Comparison of ENCODE assay signal across 9 cellular contexts in genomic region chr12:85575115-85576096, GRCh38.
DNase-seq lines count a peak whose midpoint lies in the region; ATAC-seq, FAIRE-seq and TF ChIP-seq lines count a peak whose summit lies in the region.
"Had no signal": no experiment of that assay in that cellular context is flagged by ENCODE, and none has a peak within 500 bp of the region (broad histone marks: within the 10 kb centered on the region; RNA-seq: fewer than 3 reads in every experiment).

No MANE protein-coding gene starts in this region.

- no peaks in the 10 kb centered on the region for H3K27me3 ChIP-seq in brain microvascular endothelial cell (replicated peaks)
- H3K27me3 ChIP-seq in testis = no peaks in the 10 kb centered on the region

- ATAC-seq in GM21515 (IDR thresholded peaks at IDR 0.05; ENCODE audit: unreplicated experiment) (peak; percentile 98), HG03565 (IDR thresholded peaks at IDR 0.05; ENCODE audit: unreplicated experiment) (peak; percentile 99)

- no peak overlapping the region for H3K4me3 ChIP-seq in brain microvascular endothelial cell (ENCODE audit: low read depth, low read length)
- H3K4me3 ChIP-seq in testis = no peak overlapping the region

- peak; percentile 62 for FAIRE-seq in islet of Langerhans (lab: Jason Lieb, UNC)

- in situ Hi-C loops in brain microvascular endothelial cell (cut with HindIII; ENCODE audit: low pct_ligation_motif_present, low sequenced_read_pairs) = no loop called here

- 58 to 59% methylated on average over 7 of the region's 7 CpGs for WGBS in testis, 2 donors

- peak; percentile 83 for TF ChIP-seq CTCF in brain microvascular endothelial cell (IDR thresholded peaks at IDR 0.05; ENCODE audit: low read depth, low read length, missing control alignments)
- peak in 2 of 3 experiments; percentile 40 to 45 for TF ChIP-seq CTCF in testis (IDR thresholded peaks at IDR 0.05)

- DNase-seq in NOMO-1 treated with DMSO at 0.1 percent for 48 hours (lab: John Stamatoyannopoulos, UW; ENCODE audit: unreplicated experiment) = peak; percentile 15
- DNase-seq in NOMO-1 treated with dmso at 0.1 percent for 144 hours (lab: John Stamatoyannopoulos, UW; ENCODE audit: unreplicated experiment) = no peak
- peak; percentile 89 for DNase-seq in NCI-H69 (lab: John Stamatoyannopoulos, UW)
- peak; percentile 77 for DNase-seq in brain microvascular endothelial cell
- DNase-seq in testis = peak; percentile 72

- H3K36me3 ChIP-seq in brain microvascular endothelial cell (replicated peaks) (no peaks in the 10 kb centered on the region), testis (ENCODE audit: low read depth, missing control alignments) (no peaks in the 10 kb centered on the region)

- no peaks in the 10 kb centered on the region for H3K9me3 ChIP-seq in testis

- H3K4me1 ChIP-seq in testis = no peaks in the 10 kb centered on the region

- H3K27ac ChIP-seq in brain microvascular endothelial cell (no peak overlapping the region), testis (no peak overlapping the region)
- H3K27ac ChIP-seq: epithelial cell of prostate had no signal

- intact Hi-C loops in testis (cut with DNase I; ENCODE audit: low total_unique reads) = loop anchor here (5.0 kb wide), 1 partner anchor 287 kb away; no protein-coding TSS in a partner anchor

- TF ChIP-seq POLR2A in testis (IDR thresholded peaks at IDR 0.05) = no peak
